ENCODE assay signal across 20 cellular contexts in genomic region chrX:129529685-129530281, GRCh38. TPM values are rescaled to one million over a fixed set of nuclear protein-coding genes. Genes with fewer than 3 reads are reported as not detected.
DNase-seq lines count a peak whose midpoint lies in the region; ATAC-seq, FAIRE-seq and TF ChIP-seq lines count a peak whose summit lies in the region.
"Had no signal": no experiment of that assay in that cellular context is flagged by ENCODE, and none has a peak within 500 bp of the region (broad histone marks: within the 10 kb centered on the region; RNA-seq: fewer than 3 reads in every experiment).

No MANE protein-coding gene starts in this region.

- FAIRE-seq in urothelium cell line (lab: Jason Lieb, UNC), result no peak
- FAIRE-seq: HTR-8/SVneo had no signal

- peak; percentile 28 for DNase-seq in DMS79 (lab: John Stamatoyannopoulos, UW)
- DNase-seq in NCI-H2029 treated with DMSO at 0.1 percent for 48 hours (lab: John Stamatoyannopoulos, UW), result peak; percentile 49
- peak; percentile 24 for DNase-seq in SK-MEL-5 (ENCODE audit: low read depth, low spot score)
- peak; percentile 26 for DNase-seq in fibroblast of the conjunctiva (ENCODE audit: low read depth)
- DNase-seq in T1000 (lab: John Stamatoyannopoulos, UW), result no peak
- no peak for DNase-seq in urothelium cell line (ENCODE audit: low spot score)
- no peak for DNase-seq in Ammon's horn (ENCODE audit: low spot score)
- DNase-seq: activated CD4-positive, alpha-beta T cell treated with anti-CD3 and anti-CD28 coated beads for 4 hours; activated T-cell treated with anti-CD3 and anti-CD28 coated beads, Interleukin-2, amount 50 U/mL, for 48 hours; effector memory CD4-positive, alpha-beta T cell; head of caudate nucleus; MV-4-11; naive thymus-derived CD4-positive, alpha-beta T cell; retina; stimulated activated CD4-positive, alpha-beta T cell treated with anti-CD3 and anti-CD28 coated beads, Interleukin-4, amount 100 ng/mL, for 1 hour; T-helper 1 cell had no signal

- in situ Hi-C loops in SK-MEL-5 (cut with HindIII; ENCODE audit: low pct_unique_long_range_greater_than_20kb, low sequenced_read_pairs), result no loop called here

- TF ChIP-seq POLR2A in GM18505 (IDR thresholded peaks at IDR 0.05; ENCODE audit: borderline replicate concordance, extremely low read depth, insufficient read depth, insufficient read length), result no peak

- no peak for ATAC-seq in GM18505 (IDR thresholded peaks at IDR 0.05; ENCODE audit: unreplicated experiment)
- ATAC-seq: GM23338; naive thymus-derived CD4-positive, alpha-beta T cell; stimulated activated memory B cell treated with anti-CD40 and anti-IgM and Interleukin-4, amounts not matched to agents 10 μg/mL and 1 μg/mL and 100 μg/mL, for 72 hours had no signal

RNA-seq across cellular contexts. Expression of gene SMARCA1, which starts 6.5 kb away (rescaled TPM):
- 46.9 and 51.1 TPM in 2 replicates for total RNA-seq in SK-MEL-5 (2014; rRNA removed; shearing (Covaris generic))
- polyA plus RNA-seq in SK-MEL-5 (2015; cell fraction: cytosol; rRNA removed), result 28.1 and 32.8 TPM in 2 replicates
- 28.0 and 28.5 TPM in 2 replicates for polyA plus RNA-seq in SK-MEL-5 (2015; cell fraction: nucleus; rRNA removed)

RNA-seq across cellular contexts. Expression of gene OCRL, which starts 10.3 kb away (rescaled TPM):
- 15.4 and 18.3 TPM in 2 replicates for total RNA-seq in SK-MEL-5 (2014; rRNA removed; shearing (Covaris generic))
- 21.9 and 32.5 TPM in 2 replicates for polyA plus RNA-seq in SK-MEL-5 (2015; cell fraction: cytosol; rRNA removed)
- polyA plus RNA-seq in SK-MEL-5 (2015; cell fraction: nucleus; rRNA removed), result 97.3 and 104 TPM in 2 replicates

Comparison
In these comparisons a context has a peak if more than half of its experiments do, and no peak if none do; other contexts are left out.
1. DNase-seq: peak in DMS79 (single experiment), NCI-H2029 treated with DMSO at 0.1 percent for 48 hours (single experiment), SK-MEL-5 (single experiment) and fibroblast of the conjunctiva (single experiment); none in T1000 (single experiment), urothelium cell line (single experiment) and Ammon's horn (single experiment).